In the genomic region with DNA sequence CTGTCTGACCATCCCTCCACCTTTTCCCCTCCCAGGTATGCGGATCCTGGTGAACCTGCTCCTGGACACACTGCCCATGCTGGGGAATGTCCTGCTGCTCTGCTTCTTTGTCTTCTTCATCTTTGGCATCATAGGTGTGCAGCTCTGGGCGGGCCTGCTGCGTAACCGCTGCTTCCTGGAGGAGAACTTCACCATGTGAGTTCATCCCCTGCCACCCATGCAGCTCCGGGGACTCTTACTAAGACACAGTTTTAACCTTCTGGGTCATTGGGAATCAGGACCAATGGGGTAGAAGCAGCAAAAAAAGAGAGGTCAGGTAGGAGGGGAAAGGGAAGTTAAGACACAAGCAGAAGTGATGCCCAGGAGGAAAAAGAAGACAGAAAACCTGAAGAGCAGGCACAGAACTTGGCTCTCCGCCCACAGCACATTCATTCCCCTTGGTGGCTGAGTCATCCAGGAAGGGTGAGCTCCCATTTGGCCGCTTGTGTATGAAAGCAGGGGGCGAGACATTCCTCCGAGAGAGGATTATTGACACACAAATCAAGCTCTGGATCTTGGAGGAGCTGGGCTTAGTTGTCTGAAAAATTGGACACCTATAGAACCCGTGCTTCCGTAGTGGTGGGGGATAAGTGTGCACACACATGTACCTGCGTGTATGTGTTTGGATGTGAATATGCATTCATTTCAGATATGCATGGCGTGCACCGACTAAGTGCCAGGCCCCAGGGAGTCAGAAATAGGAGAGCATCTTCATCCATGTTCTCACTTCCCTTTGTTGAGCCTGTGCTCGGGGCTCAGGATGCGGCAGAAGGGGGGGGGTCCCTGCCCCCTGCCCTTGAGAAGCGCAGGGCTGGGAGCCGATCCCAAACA, we compare ENCODE assay signal across 9 cellular contexts.
A peak's percentile ranks its signal among the peaks of the same experiment; 100 is the strongest.
DNase-seq lines count a peak whose midpoint lies in the region; ATAC-seq, FAIRE-seq and TF ChIP-seq lines count a peak whose summit lies in the region.
"Had no signal": no experiment of that assay in that cellular context is flagged by ENCODE, and none has a peak within 500 bp of the region (broad histone marks: within the 10 kb centered on the region; RNA-seq: fewer than 3 reads in every experiment).

No MANE protein-coding gene starts in this region.

- H2BK120ac ChIP-seq in mesendoderm (ENCODE audit: low read depth, low read length): no peak overlapping the region

- no peak overlapping the region for H4K8ac ChIP-seq in mesendoderm (ENCODE audit: low read depth, low read length)

- TF ChIP-seq CTCF in kidney (IDR thresholded peaks at IDR 0.05; ENCODE audit: borderline replicate concordance, extremely low read depth, insufficient read depth): no peak

- no peak overlapping the region for H2BK5ac ChIP-seq in mesendoderm (ENCODE audit: low read length)

- H3K4me1 ChIP-seq in mesendoderm (ENCODE audit: control insufficient read depth, low read depth, low read length) (no peaks in the 10 kb centered on the region), kidney (ENCODE audit: control insufficient read depth in 1 of 2, insufficient read depth in 1 of 2, low read depth in 1 of 2, low read length in 2 of 2) (no peaks in the 10 kb centered on the region)
- H3K4me1 ChIP-seq: tibial artery had no signal

- DNase-seq in COLO668 (lab: John Stamatoyannopoulos, UW; ENCODE audit: unreplicated experiment) (peak; percentile 14), HT1080 (ENCODE audit: low read depth) (peak; percentile 88), amniotic stem cell (lab: John Stamatoyannopoulos, UW) (peak; percentile 71), mesendoderm (peak; percentile 54), kidney (no peak), middle frontal gyrus (ENCODE audit: extremely low spot score, low spot score) (no peak)
- DNase-seq: tibial artery had no signal

- FAIRE-seq in kidney (lab: Jason Lieb, UNC): no peak

- H3K4me3 ChIP-seq in mesendoderm (ENCODE audit: low read length) (no peak overlapping the region), kidney (ENCODE audit: low read length in 2 of 2) (no peak overlapping the region)
- H3K4me3 ChIP-seq: tibial artery had no signal

- H3K79me2 ChIP-seq in mesendoderm (ENCODE audit: control insufficient read depth, insufficient read depth, low read length): no peaks in the 10 kb centered on the region

- H3K27ac ChIP-seq in mesendoderm (ENCODE audit: low read depth, low read length) (no peak overlapping the region), kidney (ENCODE audit: low read depth in 2 of 2, low read length in 2 of 2) (no peak overlapping the region)
- H3K27ac ChIP-seq: tibial artery had no signal

- no peaks in the 10 kb centered on the region for H3K27me3 ChIP-seq in mesendoderm (ENCODE audit: insufficient read depth, low read length, poor library complexity)

- no peak overlapping the region for H3K56ac ChIP-seq in mesendoderm (ENCODE audit: low read length)

- no CpG with 5 or more reads among the region's 18 CpGs for WGBS in mesendoderm (ENCODE audit: extremely low coverage, insufficient coverage, low lambda C conversion rate)

- H3K9ac ChIP-seq in mesendoderm (ENCODE audit: low read length): no peak overlapping the region
- no peak overlapping the region for H3K9ac ChIP-seq in kidney (ENCODE audit: low read length in 2 of 2)

- no peak overlapping the region for H3K4me2 ChIP-seq in mesendoderm (ENCODE audit: low read length)

- peaks cover 2% of the 10 kb centered on the region in 2 donors for H3K9me3 ChIP-seq in kidney (ENCODE audit: control insufficient read depth in 1 of 2, low read length in 2 of 2)

- intact Hi-C loops in kidney (cut with DNase I): no loop called here

- ATAC-seq in HG03571 (IDR thresholded peaks at IDR 0.05; ENCODE audit: unreplicated experiment) (no peak), HG03095 (IDR thresholded peaks at IDR 0.05; ENCODE audit: unreplicated experiment) (no peak)

- H2AK5ac ChIP-seq in mesendoderm (ENCODE audit: low read length): no peak overlapping the region

- H3K79me1 ChIP-seq in mesendoderm (ENCODE audit: low read length): no peaks in the 10 kb centered on the region

- H3K36me3 ChIP-seq in mesendoderm (ENCODE audit: control insufficient read depth, insufficient read depth, low read length) (no peaks in the 10 kb centered on the region), kidney (ENCODE audit: control insufficient read depth in 1 of 2, insufficient read depth in 2 of 2, low read length in 2 of 2) (no peaks in the 10 kb centered on the region)
- H3K36me3 ChIP-seq: tibial artery had no signal

- H2BK15ac ChIP-seq in mesendoderm (replicated peaks; ENCODE audit: low read depth): no peak overlapping the region

- H3K23ac ChIP-seq in mesendoderm (ENCODE audit: low read length): no peak overlapping the region

- no peak overlapping the region for H4K5ac ChIP-seq in mesendoderm (ENCODE audit: low read length)

- H3K18ac ChIP-seq in mesendoderm (ENCODE audit: low read length): no peak overlapping the region

- no peak overlapping the region for H3K4ac ChIP-seq in mesendoderm (ENCODE audit: low read depth, low read length)

Comparison
In these comparisons a context has a peak if more than half of its experiments do, and no peak if none do; other contexts are left out.
1. DNase-seq: peak in COLO668 (single experiment), HT1080 (single experiment), amniotic stem cell (single experiment) and mesendoderm (single experiment); none in kidney (single experiment) and middle frontal gyrus (single experiment).